ENCODE assay signal across 1 cellular context in the genomic region with DNA sequence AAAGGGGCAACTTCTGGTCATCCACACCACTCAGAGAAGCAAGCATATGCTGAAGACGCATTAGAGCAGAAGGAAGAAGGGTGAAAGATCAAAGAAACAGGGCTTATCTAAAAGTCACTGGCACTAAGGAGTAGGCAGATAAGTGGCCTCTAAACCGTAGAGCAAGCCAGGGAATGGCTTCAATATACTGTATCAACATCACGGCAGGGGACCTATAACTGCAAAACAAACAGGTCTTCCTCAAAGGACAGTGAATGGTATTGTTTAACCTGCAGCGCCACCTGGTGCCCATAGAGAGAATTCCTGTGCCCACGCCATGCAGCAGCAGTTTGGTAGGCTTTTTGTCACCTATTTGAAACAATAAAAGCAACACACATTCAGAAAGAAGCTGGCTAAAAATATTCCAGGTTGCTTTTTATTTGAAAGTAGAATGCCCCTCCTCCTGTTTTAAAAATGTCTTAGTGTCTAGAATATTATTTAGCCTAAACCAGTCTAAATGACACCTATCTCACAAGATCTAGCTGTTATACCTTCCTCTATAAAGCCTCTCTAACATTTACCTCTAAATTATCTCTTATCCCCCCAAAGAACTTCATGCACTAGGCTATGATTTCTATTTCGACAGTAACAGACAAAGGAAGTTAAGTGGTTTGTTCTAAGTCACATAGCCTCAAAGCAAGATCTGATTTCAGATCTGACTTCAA.
TF ChIP-seq lines count a peak whose summit lies in the region.

No MANE protein-coding gene starts in this region.

TF ChIP-seq in HEK293, 187 proteins besides CTCF, POLR2A, EP300 and RAD21 (continued from another document):
- TF ChIP-seq, protein P1, sequence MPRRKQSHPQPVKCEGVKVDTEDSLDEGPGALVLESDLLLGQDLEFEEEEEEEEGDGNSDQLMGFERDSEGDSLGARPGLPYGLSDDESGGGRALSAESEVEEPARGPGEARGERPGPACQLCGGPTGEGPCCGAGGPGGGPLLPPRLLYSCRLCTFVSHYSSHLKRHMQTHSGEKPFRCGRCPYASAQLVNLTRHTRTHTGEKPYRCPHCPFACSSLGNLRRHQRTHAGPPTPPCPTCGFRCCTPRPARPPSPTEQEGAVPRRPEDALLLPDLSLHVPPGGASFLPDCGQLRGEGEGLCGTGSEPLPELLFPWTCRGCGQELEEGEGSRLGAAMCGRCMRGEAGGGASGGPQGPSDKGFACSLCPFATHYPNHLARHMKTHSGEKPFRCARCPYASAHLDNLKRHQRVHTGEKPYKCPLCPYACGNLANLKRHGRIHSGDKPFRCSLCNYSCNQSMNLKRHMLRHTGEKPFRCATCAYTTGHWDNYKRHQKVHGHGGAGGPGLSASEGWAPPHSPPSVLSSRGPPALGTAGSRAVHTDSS (tag by site-specific recombination; IDR thresholded peaks at IDR 0.05), result peak; percentile 43; the same call in 1 of the 2 replicates
- no peak for TF ChIP-seq ZNF623 (tag by site-specific recombination; IDR thresholded peaks at IDR 0.05)
- TF ChIP-seq ZIC2 (tag by site-specific recombination; IDR thresholded peaks at IDR 0.05), result peak; percentile 27; the same call in 1 of the 2 replicates
- TF ChIP-seq TRIM28 (IDR thresholded peaks at IDR 0.05; ENCODE audit: borderline replicate concordance, low read length), result no peak
- TF ChIP-seq SCRT2 (tag by site-specific recombination; IDR thresholded peaks at IDR 0.05), result peak; percentile 44; the same call in 1 of the 2 replicates
- 0 out of 2 replicates have a peak, but pooled peaks have one; percentile 14 for TF ChIP-seq WT1 (tag by site-specific recombination; IDR thresholded peaks at IDR 0.05)
- TF ChIP-seq ZBTB48 (tag by site-specific recombination; IDR thresholded peaks at IDR 0.05), result peak; percentile 43; the same call in 1 of the 2 replicates
